Comparison of ENCODE assay signal across 8 cellular contexts in the genomic region with DNA sequence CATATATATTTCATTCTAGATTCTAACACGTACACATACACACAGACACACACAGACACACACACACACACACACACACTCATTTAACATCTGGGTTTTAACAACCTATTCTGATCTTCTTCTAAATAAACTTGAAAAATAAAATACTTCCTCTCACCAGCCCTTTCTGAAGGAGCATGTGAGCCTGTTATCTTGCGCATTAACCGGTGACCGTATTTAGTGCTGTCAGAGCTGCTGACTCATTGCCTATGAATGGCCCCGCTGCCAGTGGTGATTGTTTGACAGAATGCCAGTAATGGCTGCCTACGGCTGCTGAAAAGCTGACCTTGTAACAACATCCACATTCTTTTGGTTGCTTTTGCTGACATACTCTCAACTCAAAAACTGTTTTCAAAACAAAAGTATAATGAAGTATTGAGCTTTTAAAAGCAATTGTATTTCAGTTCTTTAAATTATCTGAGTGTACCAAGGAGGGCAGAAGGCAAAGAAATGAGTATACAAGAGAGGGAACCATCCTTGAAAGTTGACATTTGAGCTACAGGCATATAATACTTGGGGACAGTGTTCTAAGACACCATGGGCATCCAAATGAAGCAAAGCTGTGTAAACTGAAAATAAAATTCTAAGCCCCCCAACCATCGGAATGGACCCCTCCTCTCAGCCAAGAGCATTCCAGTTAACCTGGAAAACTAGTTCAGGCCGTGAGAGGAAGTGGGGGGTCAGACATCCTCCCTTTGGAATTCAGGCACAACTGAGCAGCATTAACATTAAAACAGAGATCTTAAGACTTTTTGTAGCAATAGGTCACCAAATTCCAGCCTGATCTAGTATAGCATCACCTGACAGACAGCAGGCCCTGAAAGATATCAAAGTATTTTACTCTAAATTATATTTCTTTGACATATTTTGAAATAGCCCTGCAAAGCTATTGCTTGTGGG. TPM values are rescaled to one million over a fixed set of nuclear protein-coding genes. Genes with fewer than 3 reads are reported as not detected.
DNase-seq lines count a peak whose midpoint lies in the region; ATAC-seq and TF ChIP-seq lines count a peak whose summit lies in the region.

No MANE protein-coding gene starts in this region.

- in situ Hi-C loops in IMR-90 (cut with MboI; ENCODE audit: low sequenced_read_pairs) (loop anchor here (5.0 kb wide), 2 partner anchors 47 to 117 kb away; no protein-coding TSS in a partner anchor), SK-MEL-5 (cut with HindIII; ENCODE audit: low pct_unique_long_range_greater_than_20kb, low sequenced_read_pairs) (no loop called here)

- peak overlapping the region; percentile 68 for H3K56ac ChIP-seq in IMR-90 (ENCODE audit: extremely low read depth, insufficient read depth, low read length)

- H3K27ac ChIP-seq in IMR-90 (ENCODE audit: insufficient read depth, low read length): peak overlapping the region; percentile 71
- H3K27ac ChIP-seq in muscle layer of colon (ENCODE audit: low read depth, low read length): peak overlapping the region; percentile 71

- no peaks in the 10 kb centered on the region for H3K36me3 ChIP-seq in IMR-90 (ENCODE audit: control insufficient read depth, insufficient read depth, low read length)
- H3K36me3 ChIP-seq in muscle layer of colon (ENCODE audit: insufficient read depth, low read length): no peaks in the 10 kb centered on the region

- ATAC-seq in IMR-90 (ENCODE audit: low read depth) (peak; percentile 92), GM21526 (IDR thresholded peaks at IDR 0.05; ENCODE audit: low FRiP score, unreplicated experiment) (no peak)

- dilution Hi-C loops in IMR-90 (cut with HindIII; ENCODE audit: low sequenced_read_pairs, unreplicated experiment): no loop called here

- 60% methylated on average over 1 of the region's 8 CpGs; no CpG with 5 or more reads in 1 of the 2 experiments for WGBS in IMR-90 (ENCODE audit: extremely low coverage in 2 of 2, insufficient read length in 1 of 2), 2 experiments

- H3K79me1 ChIP-seq in IMR-90 (ENCODE audit: low read depth in 1 of 2, low read length in 2 of 2): no peaks in the 10 kb centered on the region

- H2AFZ ChIP-seq in IMR-90 (replicated peaks; ENCODE audit: low read length, poor library complexity): no peak overlapping the region

- POLR2A ChIA-PET in IMR-90 (lab: Charles Lee; ENCODE audit: unreplicated experiment): no interaction called here

- H3K14ac ChIP-seq in IMR-90 (replicated peaks; ENCODE audit: low read depth, low read length): peak overlapping the region; percentile 78; the same call in 1 of the 2 replicates

- TF ChIP-seq RAD21 in IMR-90 (IDR thresholded peaks at IDR 0.05; ENCODE audit: low read length): 0 out of 2 replicates have a peak, but pooled peaks have one; percentile 10

- H3K23ac ChIP-seq in IMR-90 (ENCODE audit: low read depth, low read length): peak overlapping the region; percentile 76; the same call in 1 of the 2 replicates

- no peaks in the 10 kb centered on the region for H3K9me1 ChIP-seq in IMR-90 (ENCODE audit: insufficient read depth, low read length)

- H2BK120ac ChIP-seq in IMR-90 (ENCODE audit: low read depth, low read length): peak overlapping the region; percentile 96

- peak overlapping the region; percentile 92 for H4K91ac ChIP-seq in IMR-90 (ENCODE audit: insufficient read depth, low read depth, low read length)

- H3K27me3 ChIP-seq in IMR-90 (ENCODE audit: control insufficient read depth, insufficient read depth, low read length) (no peaks in the 10 kb centered on the region), muscle layer of colon (ENCODE audit: control insufficient read depth in 1 of 2, insufficient read depth in 2 of 2, low read length in 2 of 2) (no peaks in the 10 kb centered on the region)

- H3K4me2 ChIP-seq in IMR-90 (ENCODE audit: low read depth, low read length): peak overlapping the region; percentile 13

- H3K9me3 ChIP-seq in IMR-90 (ENCODE audit: control insufficient read depth, insufficient read depth, low read length) (no peaks in the 10 kb centered on the region), muscle layer of colon (ENCODE audit: low read length) (no peaks in the 10 kb centered on the region)

- H2BK20ac ChIP-seq in IMR-90 (ENCODE audit: low read depth, low read length): peak overlapping the region; percentile 95

- H2AK5ac ChIP-seq in IMR-90 (ENCODE audit: low read depth, low read length): peak overlapping the region; percentile 79; the same call in 1 of the 2 replicates

- H4K20me1 ChIP-seq in IMR-90 (ENCODE audit: insufficient read depth, low read length): no peaks in the 10 kb centered on the region

- peak overlapping the region; percentile 94 for H3K4ac ChIP-seq in IMR-90 (ENCODE audit: low read depth, low read length)

- H3K4me1 ChIP-seq in IMR-90 (ENCODE audit: control insufficient read depth, insufficient read depth, low read length) (peaks cover 2% of the 10 kb centered on the region), muscle layer of colon (ENCODE audit: insufficient read depth, low read length) (peaks cover 28% of the 10 kb centered on the region)

- no peak overlapping the region for H3K4me3 ChIP-seq in IMR-90 (ENCODE audit: insufficient read depth, low read depth, low read length)
- no peak overlapping the region for H3K4me3 ChIP-seq in muscle layer of colon (ENCODE audit: low read depth in 1 of 2, low read length in 2 of 2)

- peak; percentile 83 for DNase-seq in AG09319 (ENCODE audit: extremely low read depth, low read depth)
- peak; percentile 97 for DNase-seq in IMR-90
- peak; percentile 73 for DNase-seq in SK-MEL-5 (ENCODE audit: low read depth, low spot score)
- peak; percentile 98 for DNase-seq in fibroblast of peridontal ligament (ENCODE audit: extremely low read depth)
- no peak for DNase-seq in GM10266 (ENCODE audit: extremely low spot score)
- no peak for DNase-seq in stimulated activated CD4-positive, alpha-beta T cell treated with anti-CD3 and anti-CD28 coated beads, Interleukin-15, amount 100 ng/mL, for 24 hours

- BruUV-seq in IMR-90 (replicated peaks; lab: Mats Ljungman, UMichigan): no TSS peak

- peak overlapping the region; percentile 96; the same call in 2 of the 3 replicates for H2BK15ac ChIP-seq in IMR-90 (ENCODE audit: low read depth, low read length)

- no peak for TF ChIP-seq POLR2A in IMR-90 (IDR thresholded peaks at IDR 0.05; ENCODE audit: low read depth, low read length)

- H2AK9ac ChIP-seq in IMR-90 (replicated peaks; ENCODE audit: low read depth, low read length, poor library complexity): no peak overlapping the region

- intact Hi-C loops in IMR-90 (cut with micrococcal nuclease): loop anchor here (2.0 to 5.0 kb wide), 2 partner anchors 51 to 538 kb away; a partner anchor contains a TSS

- CTCF ChIA-PET in IMR-90 (lab: Yijun Ruan, JAX): interaction anchor here (0.6 to 2.5 kb wide), 6 partner anchors 19 to 936 kb away, joined by 3 to 17 read pairs (median 3); a partner anchor contains a TSS

- TF ChIP-seq CTCF in AG09319 (IDR thresholded peaks at IDR 0.05; ENCODE audit: low read depth, low read length) (no peak), IMR-90 (conservative IDR thresholded peaks at IDR 0.05; ENCODE audit: low read depth, low read length) (no peak), GM10266 (IDR thresholded peaks at IDR 0.05; ENCODE audit: control insufficient read depth, insufficient read depth, low read depth, missing control alignments) (no peak)

- H3K9ac ChIP-seq in IMR-90 (ENCODE audit: low read depth, low read length): no peak overlapping the region
- H3K9ac ChIP-seq in muscle layer of colon (ENCODE audit: low read length): peak overlapping the region; percentile 58

- H2BK5ac ChIP-seq in IMR-90 (ENCODE audit: low read depth, low read length, poor library complexity, severe bottlenecking): peak overlapping the region; percentile 83

- H4K5ac ChIP-seq in IMR-90 (ENCODE audit: low read depth, low read length): peak overlapping the region; percentile 13; the same call in 1 of the 2 replicates

- peak overlapping the region; percentile 85 to 86 for H4K8ac ChIP-seq in IMR-90 (ENCODE audit: low read depth in 2 of 2, low read length in 2 of 2)

- H3K18ac ChIP-seq in IMR-90 (ENCODE audit: low read depth, low read length): peak overlapping the region; percentile 81

TF ChIP-seq in IMR-90, 13 proteins besides CTCF, POLR2A, EP300 and RAD21 (continues in another document):
- TF ChIP-seq NFE2L2 (IDR thresholded peaks at IDR 0.05; ENCODE audit: low read depth, low read length) (peak; percentile 76), CHD1 (IDR thresholded peaks at IDR 0.05; ENCODE audit: low read depth, low read length) (no peak), MXI1 (IDR thresholded peaks at IDR 0.05; ENCODE audit: borderline replicate concordance, low read depth, low read length) (peak; percentile 58; the same call in 1 of the 2 replicates), CEBPB (IDR thresholded peaks at IDR 0.05; ENCODE audit: low read depth, low read length) (peak; percentile 45; the same call in 1 of the 2 replicates), RCOR1 (IDR thresholded peaks at IDR 0.05; ENCODE audit: insufficient replicate concordance, low read length) (no peak), BHLHE40 (IDR thresholded peaks at IDR 0.05; ENCODE audit: low read depth, low read length) (no peak)
- TF ChIP-seq, protein P1, sequence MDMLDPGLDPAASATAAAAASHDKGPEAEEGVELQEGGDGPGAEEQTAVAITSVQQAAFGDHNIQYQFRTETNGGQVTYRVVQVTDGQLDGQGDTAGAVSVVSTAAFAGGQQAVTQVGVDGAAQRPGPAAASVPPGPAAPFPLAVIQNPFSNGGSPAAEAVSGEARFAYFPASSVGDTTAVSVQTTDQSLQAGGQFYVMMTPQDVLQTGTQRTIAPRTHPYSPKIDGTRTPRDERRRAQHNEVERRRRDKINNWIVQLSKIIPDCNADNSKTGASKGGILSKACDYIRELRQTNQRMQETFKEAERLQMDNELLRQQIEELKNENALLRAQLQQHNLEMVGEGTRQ (IDR thresholded peaks at IDR 0.05; ENCODE audit: low read depth, low read length): no peak
- TF ChIP-seq, protein P2, sequence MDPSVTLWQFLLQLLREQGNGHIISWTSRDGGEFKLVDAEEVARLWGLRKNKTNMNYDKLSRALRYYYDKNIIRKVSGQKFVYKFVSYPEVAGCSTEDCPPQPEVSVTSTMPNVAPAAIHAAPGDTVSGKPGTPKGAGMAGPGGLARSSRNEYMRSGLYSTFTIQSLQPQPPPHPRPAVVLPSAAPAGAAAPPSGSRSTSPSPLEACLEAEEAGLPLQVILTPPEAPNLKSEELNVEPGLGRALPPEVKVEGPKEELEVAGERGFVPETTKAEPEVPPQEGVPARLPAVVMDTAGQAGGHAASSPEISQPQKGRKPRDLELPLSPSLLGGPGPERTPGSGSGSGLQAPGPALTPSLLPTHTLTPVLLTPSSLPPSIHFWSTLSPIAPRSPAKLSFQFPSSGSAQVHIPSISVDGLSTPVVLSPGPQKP (IDR thresholded peaks at IDR 0.05; ENCODE audit: borderline replicate concordance, low read depth, low read length): no peak

RNA-seq across cellular contexts. Expression of a gene that starts 50.2 kb away (rescaled TPM):
- total RNA-seq in IMR-90 (2012; rRNA removed): 7.5 and 9.5 TPM in 2 replicates
- polyA plus RNA-seq in IMR-90 (2012; rRNA removed): 8.7 and 10.8 TPM in 2 replicates
- polyA plus RNA-seq in IMR-90 (2012; cell fraction: cytosol; rRNA removed): 4.6 and 4.8 TPM in 2 replicates
- polyA plus RNA-seq in IMR-90 (2012; cell fraction: nucleus; rRNA removed; ENCODE audit: low replicate concordance): 5.2 and 21.0 TPM in 2 replicates
- 2.8 and 3.6 TPM in 2 replicates for total RNA-seq in SK-MEL-5 (2014; rRNA removed; shearing (Covaris generic))
- 2.8 and 3.3 TPM in 2 replicates for polyA plus RNA-seq in SK-MEL-5 (2015; cell fraction: cytosol; rRNA removed)
- 1.0 and 3.4 TPM in 2 replicates for polyA plus RNA-seq in SK-MEL-5 (2015; cell fraction: nucleus; rRNA removed)

Comparison
In these comparisons a context has a peak if more than half of its experiments do, and no peak if none do; other contexts are left out.
1. DNase-seq: peak in AG09319 (single experiment), IMR-90 (single experiment), SK-MEL-5 (single experiment) and fibroblast of peridontal ligament (single experiment); none in GM10266 (single experiment) and stimulated activated CD4-positive, alpha-beta T cell treated with anti-CD3 and anti-CD28 coated beads, Interleukin-15, amount 100 ng/mL, for 24 hours (single experiment).